8 cellular contexts compared by ENCODE assay signal in genomic region chr3:184380210-184380626, GRCh38. TPM values are rescaled to one million over a fixed set of nuclear protein-coding genes. Genes with fewer than 3 reads are reported as not detected.
DNase-seq lines count a peak whose midpoint lies in the region; ATAC-seq and TF ChIP-seq lines count a peak whose summit lies in the region.
"Had no signal": no experiment of that assay in that cellular context is flagged by ENCODE, and none has a peak within 500 bp of the region (broad histone marks: within the 10 kb centered on the region; RNA-seq: fewer than 3 reads in every experiment).

No MANE protein-coding gene starts in this region.

- no peak for TF ChIP-seq POLR2A in suprapubic skin (IDR thresholded peaks at IDR 0.05)

- no peak for TF ChIP-seq EP300 in suprapubic skin (IDR thresholded peaks at IDR 0.05)

- H3K27ac ChIP-seq in coronary artery (peak overlapping the region; percentile 31 to 90), suprapubic skin (peak overlapping the region; percentile 19)

- H3K9me3 Mint-ChIP-seq in HFFc6, result no peaks in the 10 kb centered on the region

- H3K4me1 ChIP-seq in NT2/D1 (ENCODE audit: insufficient read depth, insufficient read length) (peaks cover 29% of the 10 kb centered on the region), suprapubic skin (peaks cover 24% of the 10 kb centered on the region)

- peak; percentile 52 for ATAC-seq in left lobe of liver

- H3K4me1 Mint-ChIP-seq in HFFc6 (ENCODE audit: low read depth), result peaks cover 6% of the 10 kb centered on the region; the same call in 1 of the 2 replicates

- H3K27me3 ChIP-seq in NT2/D1 (ENCODE audit: insufficient read depth, insufficient read length) (peaks cover 41% of the 10 kb centered on the region), suprapubic skin (peaks cover 33% of the 10 kb centered on the region)

- no peak overlapping the region for H3K4me3 Mint-ChIP-seq in HFFc6

- peak overlapping the region; percentile 77 for H3K9ac ChIP-seq in NT2/D1 (ENCODE audit: insufficient read length, low read depth)

- H3K36me3 Mint-ChIP-seq in HFFc6 (ENCODE audit: low read depth), result no peaks in the 10 kb centered on the region

- no CpG with 5 or more reads among the region's 58 CpGs for WGBS in suprapubic skin

- peaks cover 49% of the 10 kb centered on the region for H3K27me3 Mint-ChIP-seq in HFFc6 (ENCODE audit: insufficient read depth)

- no peak for TF ChIP-seq CTCF in GM20000 (IDR thresholded peaks at IDR 0.05; ENCODE audit: extremely low read depth, missing control alignments)
- no peak for TF ChIP-seq CTCF in coronary artery (IDR thresholded peaks at IDR 0.05)
- TF ChIP-seq CTCF in suprapubic skin (IDR thresholded peaks at IDR 0.05), result no peak
- TF ChIP-seq CTCF in HFFc6 (IDR thresholded peaks at IDR 0.05), result no peak

- peak overlapping the region; percentile 63 for H3K4me3 ChIP-seq in NT2/D1 (ENCODE audit: insufficient read length, low read depth)
- H3K4me3 ChIP-seq in coronary artery, result peak overlapping the region; percentile 94
- peak overlapping the region; percentile 50 for H3K4me3 ChIP-seq in suprapubic skin

- H3K27ac Mint-ChIP-seq in HFFc6, result no peak overlapping the region

- H3K36me3 ChIP-seq in NT2/D1 (ENCODE audit: insufficient read depth, insufficient read length, low read length) (no peaks in the 10 kb centered on the region), suprapubic skin (peaks cover 4% of the 10 kb centered on the region)

- H3K9me3 ChIP-seq in NT2/D1 (ENCODE audit: insufficient read depth, low read length), result no peaks in the 10 kb centered on the region
- no peaks in the 10 kb centered on the region for H3K9me3 ChIP-seq in suprapubic skin

- DNase-seq in GM20000 (ENCODE audit: low spot score), result peak; percentile 71
- DNase-seq in NT2/D1 (ENCODE audit: low read depth, low spot score), result peak; percentile 40
- no peak for DNase-seq in coronary artery (ENCODE audit: low spot score)
- DNase-seq in left lobe of liver (ENCODE audit: low spot score), result peak; percentile 76
- DNase-seq in suprapubic skin (ENCODE audit: low spot score in 2 of 2), result peak in 1 of 2 donors; percentile 81
- no peak for DNase-seq in kidney glomerular epithelial cell (lab: John Stamatoyannopoulos, UW)
- DNase-seq in HFFc6, result no peak

RNA-seq across cellular contexts. Expression of gene CHRD, which starts 0.4 kb away (rescaled TPM):
- 88.3 TPM for total RNA-seq in left lobe of liver
- total RNA-seq in suprapubic skin, result 10 to 100 TPM in 1 of 4 donors, 1 to 10 TPM in 3; 1.1 to 10.1 (median 4.2) TPM
- under 1 TPM in 4 of 6 experiments, not detected in 2; 0.09 to 0.31 (median 0.19) TPM for total RNA-seq in HFFc6 (2021; fragmentation: NEBNext Ultra II Directional; extraction: Animal tissue kit (Norgen Biotek cat#: 25700))

RNA-seq across cellular contexts. Expression of gene THPO, which starts 2.2 kb away (rescaled TPM):
- total RNA-seq in left lobe of liver, result 8.5 TPM
- under 1 TPM in 1 of 4 donors, not detected in 3; 0.93 TPM for total RNA-seq in suprapubic skin
- total RNA-seq in HFFc6 (2021; fragmentation: NEBNext Ultra II Directional; extraction: Animal tissue kit (Norgen Biotek cat#: 25700)), result not detected
- total RNA-seq: mononuclear cell had no signal

RNA-seq across cellular contexts. Expression of gene POLR2H, which starts 18.7 kb away (rescaled TPM):
- total RNA-seq in left lobe of liver (33.9 TPM), suprapubic skin (100 to 1,000 TPM in 1 of 4 donors, 10 to 100 TPM in 3; 42.4 to 116 (median 66.2) TPM)
- total RNA-seq in HFFc6 (2021; fragmentation: NEBNext Ultra II Directional; extraction: Animal tissue kit (Norgen Biotek cat#: 25700)), result 10 to 100 TPM; 45.4 to 68.6 (median 50.1) TPM

RNA-seq across cellular contexts. Expression of gene CLCN2, which starts 18.8 kb away (rescaled TPM):
- total RNA-seq in left lobe of liver (4.8 TPM), suprapubic skin (1 to 10 TPM; 2.1 to 7.9 (median 3.5) TPM)
- total RNA-seq in HFFc6 (2021; fragmentation: NEBNext Ultra II Directional; extraction: Animal tissue kit (Norgen Biotek cat#: 25700)), result 1 to 10 TPM; 3.4 to 5.1 (median 4.2) TPM

RNA-seq across cellular contexts. Expression of gene FAM131A, which starts 42.8 kb away (rescaled TPM):
- total RNA-seq in left lobe of liver, result 2.5 TPM
- total RNA-seq in suprapubic skin, result 10 to 100 TPM; 54.4 to 77.9 (median 65.3) TPM
- total RNA-seq in HFFc6 (2021; fragmentation: NEBNext Ultra II Directional; extraction: Animal tissue kit (Norgen Biotek cat#: 25700)), result 10 to 100 TPM; 11.2 to 13.6 (median 11.9) TPM

Comparison
In these comparisons a context has a peak if more than half of its experiments do, and no peak if none do; other contexts are left out.
1. DNase-seq: peak in GM20000 (single experiment), NT2/D1 (single experiment) and left lobe of liver (single experiment); none in coronary artery (single experiment), kidney glomerular epithelial cell (single experiment) and HFFc6 (single experiment).
2. Peak in every context shown above with its lines, with median percentiles within 50 percentile points of each other: H3K4me3 ChIP-seq.